34 cellular contexts compared by ENCODE assay signal in the genomic region with DNA sequence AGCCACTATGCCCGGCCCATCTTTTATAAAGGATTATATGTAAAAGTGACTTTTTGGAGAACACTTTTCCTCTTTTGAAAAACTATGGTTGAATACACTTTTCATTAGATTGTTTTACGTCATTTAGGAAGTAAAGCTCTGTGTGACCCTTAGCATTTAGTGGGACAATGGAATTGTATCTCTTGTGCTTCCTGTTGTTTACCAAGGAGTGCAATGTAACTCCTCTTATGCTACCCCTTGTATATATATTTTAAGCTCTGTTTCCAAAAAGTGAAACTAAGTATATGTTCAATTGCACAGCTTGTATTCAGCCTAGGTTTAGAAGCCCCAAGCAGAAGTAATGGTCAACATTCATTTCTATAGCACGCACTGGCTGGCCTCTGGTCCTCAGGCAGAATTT.
"Had no signal": no experiment of that assay in that cellular context is flagged by ENCODE, and none has a peak within 500 bp of the region (broad histone marks: within the 10 kb centered on the region; RNA-seq: fewer than 3 reads in every experiment).

No MANE protein-coding gene starts in this region.

- H3K4me3 ChIP-seq: MG63 had no signal

- H3K36me3 ChIP-seq: MG63 had no signal

- H3K27me3 ChIP-seq: MG63 had no signal

- DNase-seq: Karpas-422, Kasumi-1, MG63, MM.1S, MV-4-11, NCI-H1048, NCI-H1092, NCI-H1092 treated with DMSO at 0.1 percent for 48 hours, NCI-H1105, NCI-H1105 treated with DMSO at 0.1 percent for 48 hours, NCI-H1417, NCI-H1417 treated with DMSO at 0.1 percent for 48 hours, NCI-H1436, NCI-H1436 treated with DMSO at 0.1 percent for 48 hours, NCI-H146, NCI-H1694, NCI-H1694 treated with DMSO at 0.1 percent for 48 hours, NCI-H187, NCI-H187 treated with DMSO at 0.1 percent for 48 hours, NCI-H1930, NCI-H2029, NCI-H2029 treated with DMSO at 0.1 percent for 48 hours, NCI-H2081, NCI-H2081 treated with DMSO at 0.1 percent for 48 hours, NCI-H2107, NCI-H2171, NCI-H2171 treated with DMSO at 0.1 percent for 48 hours, NCI-H2227 treated with DMSO at 0.1 percent for 48 hours, NCI-H226, NCI-H345, NCI-H446, NCI-H446 treated with DMSO at 0.1 percent for 48 hours, NCI-H510A, NCI-H510A treated with DMSO at 0.1 percent for 48 hours had no signal
